ENCODE assay signal across 8 cellular contexts in the genomic region with DNA sequence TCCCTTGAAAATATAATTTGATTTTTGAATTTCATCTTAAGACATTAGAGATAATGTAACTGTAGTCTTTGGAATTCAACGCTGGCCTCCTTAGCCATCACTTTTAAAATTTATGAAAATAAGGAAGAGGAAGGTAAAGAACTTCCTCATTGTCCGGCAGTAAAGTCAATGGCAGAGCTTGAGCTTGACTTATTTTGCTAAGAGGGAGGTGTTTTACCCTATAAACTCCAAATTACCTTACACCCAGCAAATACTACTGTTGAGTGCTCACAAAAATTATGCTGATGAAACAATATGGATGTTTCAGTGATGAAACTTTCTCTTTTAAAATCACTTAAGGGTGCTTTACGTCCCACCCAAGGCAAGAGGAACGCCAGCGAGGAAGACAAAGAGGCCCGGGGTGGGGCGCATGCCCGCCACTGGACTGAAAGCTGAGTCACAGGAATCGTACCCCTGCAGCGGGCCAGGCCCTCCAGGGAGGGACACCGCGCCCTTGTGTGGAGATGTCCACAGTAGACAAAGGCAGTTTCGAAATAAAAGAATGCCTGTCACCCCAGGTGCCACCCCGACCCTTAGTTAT. TPM values are rescaled to one million over a fixed set of nuclear protein-coding genes. Genes with fewer than 3 reads are reported as not detected.
A peak's percentile ranks its signal among the peaks of the same experiment; 100 is the strongest.
DNase-seq lines count a peak whose midpoint lies in the region; ATAC-seq and TF ChIP-seq lines count a peak whose summit lies in the region.

No MANE protein-coding gene starts in this region.

- peak overlapping the region; percentile 96 for H3K27ac Mint-ChIP-seq in activated T-helper 17 cell treated with anti-CD3 and anti-CD28 coated beads, Interleukin-2, amount 50 U/mL, for 72 hours
- H3K27ac Mint-ChIP-seq in nephron, result peak overlapping the region; percentile 89 to 99 (median 98)

- DNase-seq in NCI-H2227 (lab: John Stamatoyannopoulos, UW; ENCODE audit: unreplicated experiment), result peak; percentile 60
- DNase-seq in fibroblast of pulmonary artery (ENCODE audit: low read depth), result peak; percentile 67
- no peak for DNase-seq in vagina (ENCODE audit: extremely low spot score in 2 of 2)
- no peak for DNase-seq in HEK293T (ENCODE audit: extremely low spot score)

- peaks cover 6% of the 10 kb centered on the region for H3K4me1 Mint-ChIP-seq in activated T-helper 17 cell treated with anti-CD3 and anti-CD28 coated beads, Interleukin-2, amount 50 U/mL, for 72 hours
- H3K4me1 Mint-ChIP-seq in nephron, result peaks cover 42% of the 10 kb centered on the region

- ATAC-seq in GM19324 (IDR thresholded peaks at IDR 0.05; ENCODE audit: low FRiP score, unreplicated experiment), result peak; percentile 11
- peak; percentile 54 for ATAC-seq in activated T-helper 17 cell treated with anti-CD3 and anti-CD28 coated beads, Interleukin-2, amount 50 U/mL, for 72 hours (replicated peaks)
- ATAC-seq in GM18861 (IDR thresholded peaks at IDR 0.05; ENCODE audit: unreplicated experiment), result no peak

- POLR2A ChIA-PET in HEK293T (lab: Yijun Ruan, JAX), result interaction anchor here (1.0 to 1.3 kb wide), 2 partner anchors 9 to 28 kb away, joined by 3 read pairs; no protein-coding TSS in a partner anchor

- H3K4me1 ChIP-seq in vagina, result no peaks in the 10 kb centered on the region

- no peaks in the 10 kb centered on the region for H3K9me3 Mint-ChIP-seq in activated T-helper 17 cell treated with anti-CD3 and anti-CD28 coated beads, Interleukin-2, amount 50 U/mL, for 72 hours
- H3K9me3 Mint-ChIP-seq in nephron, result peaks cover 21% of the 10 kb centered on the region

- CTCF ChIA-PET in HEK293T (lab: Yijun Ruan, JAX), result no interaction called here

- peak overlapping the region; percentile 75 for H3K4me3 ChIP-seq in fibroblast of pulmonary artery (replicated peaks; ENCODE audit: low read depth, low read length)
- peak overlapping the region; percentile 49 to 63 for H3K4me3 ChIP-seq in vagina

- intact Hi-C loops in vagina (cut with DNase I), result loop anchor here (10.0 kb wide), 1 partner anchor 120 kb away; no protein-coding TSS in a partner anchor

- H3K36me3 Mint-ChIP-seq in activated T-helper 17 cell treated with anti-CD3 and anti-CD28 coated beads, Interleukin-2, amount 50 U/mL, for 72 hours (ENCODE audit: low read depth), result peaks cover 78% of the 10 kb centered on the region
- peaks cover 31% of the 10 kb centered on the region for H3K36me3 Mint-ChIP-seq in nephron (ENCODE audit: low read depth)

- H3K4me3 Mint-ChIP-seq in activated T-helper 17 cell treated with anti-CD3 and anti-CD28 coated beads, Interleukin-2, amount 50 U/mL, for 72 hours, result peak overlapping the region; percentile 98
- peak overlapping the region; percentile 93 to 98 (median 98) for H3K4me3 Mint-ChIP-seq in nephron

- no peak for TF ChIP-seq POLR2A in vagina (IDR thresholded peaks at IDR 0.05)

- H3K27me3 Mint-ChIP-seq in activated T-helper 17 cell treated with anti-CD3 and anti-CD28 coated beads, Interleukin-2, amount 50 U/mL, for 72 hours, result no peaks in the 10 kb centered on the region
- peaks cover 4% of the 10 kb centered on the region for H3K27me3 Mint-ChIP-seq in nephron (ENCODE audit: low read depth)

- H3K9me3 ChIP-seq in vagina, result no peaks in the 10 kb centered on the region

- TF ChIP-seq CTCF in fibroblast of pulmonary artery (IDR thresholded peaks at IDR 0.05; ENCODE audit: low read length, missing control alignments), result no peak
- TF ChIP-seq CTCF in nephron (IDR thresholded peaks at IDR 0.05; ENCODE audit: unreplicated experiment in 3 of 3), result no peak
- no peak for TF ChIP-seq CTCF in vagina (IDR thresholded peaks at IDR 0.05)

- no peaks in the 10 kb centered on the region for H3K27me3 ChIP-seq in vagina

- H3K36me3 ChIP-seq in vagina, result peaks cover 0 to 4% of the 10 kb centered on the region in 2 donors

- H3K27ac ChIP-seq in vagina, result peak overlapping the region; percentile 92

TF ChIP-seq in HEK293T, 16 proteins besides CTCF, POLR2A, EP300 and RAD21:
- no peak for TF ChIP-seq ZNF384 (IDR thresholded peaks at IDR 0.05)
- TF ChIP-seq FOXK2 (IDR thresholded peaks at IDR 0.05), result no peak
- no peak for TF ChIP-seq FOXM1 (IDR thresholded peaks at IDR 0.05; ENCODE audit: borderline replicate concordance)
- no peak for TF ChIP-seq L3MBTL2 (conservative IDR thresholded peaks at IDR 0.05)
- no peak for TF ChIP-seq BHLHE40 (IDR thresholded peaks at IDR 0.05; ENCODE audit: borderline replicate concordance)
- TF ChIP-seq FOXA1 (IDR thresholded peaks at IDR 0.05), result no peak
- TF ChIP-seq CTBP1 (IDR thresholded peaks at IDR 0.05; ENCODE audit: borderline replicate concordance), result no peak
TF ChIP-seq in HEK293T: peak in this region for 0.

RNA-seq across cellular contexts. Expression of a gene that starts 0.6 kb away (rescaled TPM):
- 1,000 to 10,000 TPM; 6,631 to 7,873 TPM for total RNA-seq in activated T-helper 17 cell treated with anti-CD3 and anti-CD28 coated beads, Interleukin-2, amount 50 U/mL, for 72 hours
- 3,119 TPM for total RNA-seq in vagina

Comparison
In these comparisons a context has a peak if more than half of its experiments do, and no peak if none do; other contexts are left out.
1. DNase-seq: peak in NCI-H2227 (single experiment) and fibroblast of pulmonary artery (single experiment); none in vagina (0 of 2) and HEK293T (single experiment).